Comparison of ENCODE assay signal across 8 cellular contexts in the genomic region with DNA sequence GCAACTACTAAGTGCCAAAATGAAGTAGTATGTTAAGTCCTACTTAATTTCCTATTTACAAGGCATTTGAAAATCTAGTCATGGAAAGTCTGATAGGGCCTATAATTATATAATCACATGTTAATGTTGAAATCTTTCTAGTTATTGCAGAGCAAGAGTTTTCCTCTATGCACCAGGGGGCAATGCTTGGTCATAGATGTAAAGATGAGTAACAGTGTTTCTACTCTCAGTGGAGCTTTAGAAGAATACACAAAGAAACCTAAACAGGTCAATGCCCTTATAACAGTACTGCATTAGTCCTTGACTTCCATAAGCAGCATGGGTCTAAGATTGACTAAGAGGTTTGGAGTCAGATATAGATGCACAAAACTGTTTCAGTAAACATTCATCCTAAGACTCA.
A peak's percentile ranks its signal among the peaks of the same experiment; 100 is the strongest.
DNase-seq lines count a peak whose midpoint lies in the region; ATAC-seq and TF ChIP-seq lines count a peak whose summit lies in the region.

No MANE protein-coding gene starts in this region.

- ATAC-seq in GM18868 (IDR thresholded peaks at IDR 0.05; ENCODE audit: unreplicated experiment), result peak; percentile 55
- peak; percentile 56 to 78 for ATAC-seq in left cardiac atrium
- ATAC-seq in HG03571 (IDR thresholded peaks at IDR 0.05; ENCODE audit: unreplicated experiment), result no peak

- H3K27me3 ChIP-seq in WERI-Rb-1 (ENCODE audit: insufficient read depth, low read depth, severe bottlenecking), result no peaks in the 10 kb centered on the region

- CTCF ChIA-PET in RWPE1 (lab: Yijun Ruan, JAX), result interaction anchor here (0.6 to 1.7 kb wide), 5 partner anchors 39 to 313 kb away, joined by 3 to 9 read pairs (median 3); partner anchors contain the start of gene KCTD12

- TF ChIP-seq CTCF in RWPE1 (conservative IDR thresholded peaks at IDR 0.05; ENCODE audit: low read depth) (peak; percentile 26), WERI-Rb-1 (IDR thresholded peaks at IDR 0.05; ENCODE audit: low read depth, low read length) (no peak)

- H3K27ac ChIP-seq in RWPE1 (no peak overlapping the region), WERI-Rb-1 (no peak overlapping the region)

- H3K36me3 ChIP-seq in WERI-Rb-1, result no peaks in the 10 kb centered on the region

- intact Hi-C loops in left cardiac atrium (cut with DNase I), result loop anchor here (5.0 to 10.0 kb wide), 2 partner anchors 235 to 803 kb away; no protein-coding TSS in a partner anchor

- DNase-seq in A172 (ENCODE audit: low spot score) (peak; percentile 8), RWPE1 (ENCODE audit: low spot score) (peak; percentile 28), left cardiac atrium (no peak), WERI-Rb-1 (no peak), NCI-H2171 treated with DMSO at 0.1 percent for 48 hours (lab: John Stamatoyannopoulos, UW) (no peak), RPMI8226 (no peak)

- no peak overlapping the region for H3K4me3 ChIP-seq in WERI-Rb-1 (ENCODE audit: low read depth, low read length)

- H3K9me3 ChIP-seq in WERI-Rb-1 (ENCODE audit: severe bottlenecking), result no peaks in the 10 kb centered on the region

- POLR2A ChIA-PET in RWPE1 (lab: Yijun Ruan, JAX; ENCODE audit: low non-redundant PET), result no interaction called here

Comparison
In these comparisons a context has a peak if more than half of its experiments do, and no peak if none do; other contexts are left out.
1. DNase-seq: peak in A172 (single experiment) and RWPE1 (single experiment); none in left cardiac atrium (single experiment), WERI-Rb-1 (single experiment), NCI-H2171 treated with DMSO at 0.1 percent for 48 hours (single experiment) and RPMI8226 (single experiment).